ENCODE assay signal across 8 cellular contexts in the genomic region with DNA sequence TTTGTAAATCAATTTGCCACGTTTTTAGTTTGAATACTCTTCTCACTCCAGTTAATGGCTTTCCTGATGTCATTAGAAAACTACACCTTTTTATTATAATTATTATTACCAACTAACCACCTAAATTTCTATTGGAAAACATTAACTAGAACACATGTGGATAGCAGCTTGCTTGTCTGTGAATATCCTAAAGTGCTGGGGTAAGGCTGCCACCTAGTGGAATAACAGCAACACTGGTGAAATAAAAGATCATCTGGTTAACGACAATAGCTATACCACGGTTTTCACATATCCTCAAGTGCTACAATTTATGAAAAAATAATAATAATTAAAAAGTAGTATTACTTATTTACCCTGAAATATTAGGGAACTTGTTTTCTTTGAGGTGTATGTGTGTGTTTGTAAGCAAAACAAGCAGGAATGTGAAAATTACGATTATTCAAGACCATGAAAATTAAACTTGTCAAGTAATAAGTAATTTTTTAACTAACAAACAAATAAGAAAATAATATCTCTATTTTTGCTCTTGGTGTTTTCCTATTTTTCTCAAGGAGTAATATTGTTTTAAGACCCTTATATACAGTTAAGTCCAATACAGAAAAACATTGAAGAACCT.
DNase-seq lines count a peak whose midpoint lies in the region; ATAC-seq, FAIRE-seq and TF ChIP-seq lines count a peak whose summit lies in the region.

No MANE protein-coding gene starts in this region.

- H3K4me1 ChIP-seq in NT2/D1 (ENCODE audit: insufficient read depth, insufficient read length) = no peaks in the 10 kb centered on the region
- no peaks in the 10 kb centered on the region for H3K4me1 ChIP-seq in mammary epithelial cell (ENCODE audit: insufficient read depth, low read length)
- H3K4me1 ChIP-seq in kidney (ENCODE audit: control insufficient read depth in 1 of 2, insufficient read depth in 1 of 2, low read depth in 1 of 2, low read length in 2 of 2) = no peaks in the 10 kb centered on the region
- H3K4me1 ChIP-seq in suprapubic skin = no peaks in the 10 kb centered on the region

- BruUV-seq in mammary epithelial cell (replicated peaks; lab: Mats Ljungman, UMichigan) = no TSS peak

- no peaks in the 10 kb centered on the region for H3K27me3 ChIP-seq in NT2/D1 (ENCODE audit: insufficient read depth, insufficient read length)
- H3K27me3 ChIP-seq in mammary epithelial cell (ENCODE audit: insufficient read depth, low read length) = no peaks in the 10 kb centered on the region
- no peaks in the 10 kb centered on the region for H3K27me3 ChIP-seq in suprapubic skin

- no peak overlapping the region for H3K4me2 ChIP-seq in mammary epithelial cell (ENCODE audit: insufficient read depth, low read depth, low read length)

- intact Hi-C loops in mammary epithelial cell (cut with micrococcal nuclease) (loop anchor here (1.0 kb wide), 1 partner anchor 381 kb away; no protein-coding TSS in a partner anchor), kidney (cut with DNase I) (no loop called here)

- H2AFZ ChIP-seq in mammary epithelial cell (ENCODE audit: low read depth, low read length) = no peak overlapping the region

- no peak for TF ChIP-seq EP300 in suprapubic skin (IDR thresholded peaks at IDR 0.05)

- peak; percentile 99 for ATAC-seq in GM21825 (IDR thresholded peaks at IDR 0.05; ENCODE audit: unreplicated experiment)

- H3K27me3 Mint-ChIP-seq in activated naive CD4-positive, alpha-beta T cell treated with anti-CD3 and anti-CD28 coated beads, Interleukin-2, amount 10 ng/mL, durations not matched to agents 7 days and 5 days = no peaks in the 10 kb centered on the region

- H3K4me3 ChIP-seq in NT2/D1 (ENCODE audit: insufficient read length, low read depth) (no peak overlapping the region), mammary epithelial cell (replicated peaks in 1 of 3; ENCODE audit: insufficient read depth in 1 of 3, low read depth in 2 of 3, low read length in 3 of 3) (no peak overlapping the region), kidney (ENCODE audit: low read length in 2 of 2) (no peak overlapping the region), suprapubic skin (no peak overlapping the region)

- H3K9me3 Mint-ChIP-seq in activated naive CD4-positive, alpha-beta T cell treated with anti-CD3 and anti-CD28 coated beads, Interleukin-2, amount 10 ng/mL, durations not matched to agents 7 days and 5 days = no peaks in the 10 kb centered on the region

- in situ Hi-C loops in mammary epithelial cell (cut with MboI; ENCODE audit: low sequenced_read_pairs in 2 of 2) = loop anchor here (25.0 kb wide), 1 partner anchor 377 kb away; no protein-coding TSS in a partner anchor

- no peak for TF ChIP-seq POLR2A in suprapubic skin (IDR thresholded peaks at IDR 0.05)

- H3K27ac ChIP-seq in mammary epithelial cell (ENCODE audit: insufficient read depth, low read depth, low read length) = no peak overlapping the region
- no peak overlapping the region for H3K27ac ChIP-seq in kidney (ENCODE audit: low read depth in 2 of 2, low read length in 2 of 2)
- H3K27ac ChIP-seq in suprapubic skin = no peak overlapping the region

- no peaks in the 10 kb centered on the region for H3K79me2 ChIP-seq in mammary epithelial cell (ENCODE audit: insufficient read depth, low read length)

- WGBS in mammary epithelial cell (ENCODE audit: low coverage, missing lambda C conversion rate) = 46% methylated on average over 4 of the region's 4 CpGs
- 25% methylated on average over 4 of the region's 4 CpGs for WGBS in suprapubic skin

- no peak overlapping the region for H3K4me3 Mint-ChIP-seq in activated naive CD4-positive, alpha-beta T cell treated with anti-CD3 and anti-CD28 coated beads, Interleukin-2, amount 10 ng/mL, durations not matched to agents 7 days and 5 days

- H3K9ac ChIP-seq in NT2/D1 (ENCODE audit: insufficient read length, low read depth) = no peak overlapping the region
- H3K9ac ChIP-seq in mammary epithelial cell (ENCODE audit: insufficient read depth, low read length) = no peak overlapping the region
- no peak overlapping the region for H3K9ac ChIP-seq in kidney (ENCODE audit: low read length in 2 of 2)

- no peaks in the 10 kb centered on the region for H4K20me1 ChIP-seq in mammary epithelial cell (ENCODE audit: insufficient read depth, low read length)

- dilution Hi-C loops in mammary epithelial cell (cut with HindIII; ENCODE audit: low sequenced_read_pairs) = loop anchor here (25.0 kb wide), 1 partner anchor 377 kb away; no protein-coding TSS in a partner anchor

- no peaks in the 10 kb centered on the region for H3K4me1 Mint-ChIP-seq in activated naive CD4-positive, alpha-beta T cell treated with anti-CD3 and anti-CD28 coated beads, Interleukin-2, amount 10 ng/mL, durations not matched to agents 7 days and 5 days

- FAIRE-seq in kidney (lab: Jason Lieb, UNC) = peak; percentile 95

- H3K9me3 ChIP-seq in NT2/D1 (ENCODE audit: insufficient read depth, low read length) (no peaks in the 10 kb centered on the region), mammary epithelial cell (replicated peaks; ENCODE audit: insufficient read depth, low read length) (no peaks in the 10 kb centered on the region), kidney (ENCODE audit: control insufficient read depth in 1 of 2, low read length in 2 of 2) (no peaks in the 10 kb centered on the region), suprapubic skin (no peaks in the 10 kb centered on the region)

- no peaks in the 10 kb centered on the region for H3K36me3 Mint-ChIP-seq in activated naive CD4-positive, alpha-beta T cell treated with anti-CD3 and anti-CD28 coated beads, Interleukin-2, amount 10 ng/mL, durations not matched to agents 7 days and 5 days

- CTCF ChIA-PET in activated naive CD4-positive, alpha-beta T cell treated with anti-CD3 and anti-CD28 coated beads, Interleukin-2, amount 10 ng/mL, durations not matched to agents 7 days and 5 days (lab: Charles Lee) = interaction anchor here (0.6 to 2.2 kb wide), 5 partner anchors 8 to 382 kb away, joined by 3 to 5 read pairs (median 4); no protein-coding TSS in a partner anchor
- CTCF ChIA-PET in mammary epithelial cell (lab: Charles Lee; ENCODE audit: low non-redundant PET) = interaction anchor here (0.7 kb wide), 2 partner anchors 8 to 1242 kb away, joined by 6 read pairs; no protein-coding TSS in a partner anchor

- peak; percentile 49 for DNase-seq in activated naive CD4-positive, alpha-beta T cell treated with anti-CD3 and anti-CD28 coated beads, Interleukin-2, amount 10 ng/mL, durations not matched to agents 7 days and 5 days
- no peak for DNase-seq in activated naive CD4-positive, alpha-beta T cell treated with anti-CD3 and anti-CD28 coated beads, Interleukin-2, amount 50 U/mL, for 16 hours
- DNase-seq in HuH-7.5 (ENCODE audit: low spot score) (peak; percentile 8), NT2/D1 (ENCODE audit: low read depth, low spot score) (peak; percentile 32), mammary epithelial cell (peak; percentile 37), kidney (no peak), suprapubic skin (ENCODE audit: low spot score in 2 of 2) (no peak)

- H3K27ac Mint-ChIP-seq in activated naive CD4-positive, alpha-beta T cell treated with anti-CD3 and anti-CD28 coated beads, Interleukin-2, amount 10 ng/mL, durations not matched to agents 7 days and 5 days = no peak overlapping the region

- TF ChIP-seq CTCF in mammary epithelial cell (conservative IDR thresholded peaks at IDR 0.05 in 1 of 2, IDR thresholded peaks at IDR 0.05 in 1 of 2; ENCODE audit: extremely low read depth in 1 of 2, insufficient read depth in 1 of 2, low read depth in 1 of 2, low read length in 2 of 2) = peak; percentile 78 to 80
- peak; percentile 84 for TF ChIP-seq CTCF in kidney (IDR thresholded peaks at IDR 0.05; ENCODE audit: borderline replicate concordance, extremely low read depth, insufficient read depth)
- TF ChIP-seq CTCF in suprapubic skin (IDR thresholded peaks at IDR 0.05) = peak; percentile 58 to 75

- H3K36me3 ChIP-seq in NT2/D1 (ENCODE audit: insufficient read depth, insufficient read length, low read length) (no peaks in the 10 kb centered on the region), mammary epithelial cell (ENCODE audit: insufficient read depth, low read length) (no peaks in the 10 kb centered on the region), kidney (ENCODE audit: control insufficient read depth in 1 of 2, insufficient read depth in 2 of 2, low read length in 2 of 2) (no peaks in the 10 kb centered on the region), suprapubic skin (no peaks in the 10 kb centered on the region)

Comparison
In these comparisons a context has a peak if more than half of its experiments do, and no peak if none do; other contexts are left out.
1. DNase-seq: peak in activated naive CD4-positive, alpha-beta T cell treated with anti-CD3 and anti-CD28 coated beads, Interleukin-2, amount 10 ng/mL, durations not matched to agents 7 days and 5 days (single experiment), HuH-7.5 (single experiment), NT2/D1 (single experiment) and mammary epithelial cell (single experiment); none in activated naive CD4-positive, alpha-beta T cell treated with anti-CD3 and anti-CD28 coated beads, Interleukin-2, amount 50 U/mL, for 16 hours (single experiment), kidney (single experiment) and suprapubic skin (0 of 2).
2. Peak in every context shown above with its lines, with median percentiles within 50 percentile points of each other: CTCF ChIP-seq.